Comparison of ENCODE assay signal across 13 cellular contexts in the genomic region with DNA sequence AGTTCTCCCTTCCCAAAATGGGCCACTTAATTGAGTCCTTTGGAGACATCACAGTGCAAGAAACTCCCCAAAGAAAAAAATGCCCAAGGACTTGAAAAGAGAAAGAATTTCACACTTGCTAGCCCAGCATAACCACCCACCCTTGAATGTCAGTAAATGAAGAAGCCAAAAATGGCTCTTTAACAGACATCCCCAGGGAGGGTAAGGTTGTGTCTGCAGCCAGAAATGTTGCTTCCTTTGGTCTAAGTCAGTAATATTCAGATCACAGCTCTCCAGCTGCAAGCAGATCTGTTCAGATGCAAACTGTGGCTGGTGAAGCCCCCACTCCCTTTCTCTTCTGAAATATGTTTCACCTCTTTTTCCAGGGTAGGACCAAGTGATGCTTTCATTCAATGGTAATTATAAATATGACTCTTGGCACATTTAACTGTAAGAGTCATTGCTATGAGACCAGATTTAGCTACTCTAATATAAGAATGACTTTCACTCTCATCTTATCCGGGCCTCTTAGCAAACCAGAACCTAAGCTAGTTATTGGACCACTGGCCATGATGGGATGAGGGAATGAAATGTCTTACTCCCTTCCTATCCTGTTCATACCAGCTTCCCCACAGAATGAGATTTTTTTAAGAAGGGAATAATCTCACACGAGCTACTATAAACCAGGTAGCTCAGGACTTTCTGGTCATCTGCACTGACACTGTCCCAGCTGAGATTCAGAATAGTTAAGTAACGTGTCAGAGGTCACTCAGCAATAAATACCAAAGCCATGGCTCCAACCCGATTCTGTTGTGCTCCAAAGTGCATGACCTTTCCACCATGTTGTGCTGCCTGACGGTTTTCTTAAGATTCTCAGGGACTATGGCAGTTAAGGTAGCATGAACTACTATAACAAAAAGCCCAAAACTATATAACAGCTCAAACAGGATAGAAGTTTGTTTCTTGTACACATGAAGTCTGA.
A peak's percentile ranks its signal among the peaks of the same experiment; 100 is the strongest.
DNase-seq lines count a peak whose midpoint lies in the region; ATAC-seq and TF ChIP-seq lines count a peak whose summit lies in the region.
"Had no signal": no experiment of that assay in that cellular context is flagged by ENCODE, and none has a peak within 500 bp of the region (broad histone marks: within the 10 kb centered on the region; RNA-seq: fewer than 3 reads in every experiment).

No MANE protein-coding gene starts in this region.

- H3K4me1 Mint-ChIP-seq in activated naive CD4-positive, alpha-beta T cell treated with anti-CD3 and anti-CD28 coated beads for 36 hours (ENCODE audit: low read depth) = peaks cover 39% of the 10 kb centered on the region
- peaks cover 51 to 58% (median 53%) of the 10 kb centered on the region in 3 donors for H3K4me1 Mint-ChIP-seq in T-cell
- H3K4me1 Mint-ChIP-seq in stimulated activated naive CD8-positive, alpha-beta T cell treated with anti-CD3 and anti-CD28 coated beads, Interleukin-15, Interleukin-2, amounts not matched to agents 100 ng/mL and 50 ng/mL, for 24 hours (ENCODE audit: low read depth) = peaks cover 58% of the 10 kb centered on the region
- peaks cover 21% of the 10 kb centered on the region for H3K4me1 Mint-ChIP-seq in glutamatergic neuron (ENCODE audit: low read depth, unreplicated experiment)

- H3K4me3 Mint-ChIP-seq in activated naive CD4-positive, alpha-beta T cell treated with anti-CD3 and anti-CD28 coated beads for 36 hours = no peak overlapping the region
- no peak overlapping the region for H3K4me3 Mint-ChIP-seq in T-cell
- H3K4me3 Mint-ChIP-seq in stimulated activated naive CD8-positive, alpha-beta T cell treated with anti-CD3 and anti-CD28 coated beads, Interleukin-15, Interleukin-2, amounts not matched to agents 100 ng/mL and 50 ng/mL, for 24 hours = no peak overlapping the region
- no peak overlapping the region for H3K4me3 Mint-ChIP-seq in glutamatergic neuron (ENCODE audit: unreplicated experiment)

- H3K27ac Mint-ChIP-seq in activated naive CD4-positive, alpha-beta T cell treated with anti-CD3 and anti-CD28 coated beads for 36 hours = no peak overlapping the region
- H3K27ac Mint-ChIP-seq in T-cell = peak overlapping the region; percentile 41 to 48
- peak overlapping the region; percentile 40 for H3K27ac Mint-ChIP-seq in stimulated activated naive CD8-positive, alpha-beta T cell treated with anti-CD3 and anti-CD28 coated beads, Interleukin-15, Interleukin-2, amounts not matched to agents 100 ng/mL and 50 ng/mL, for 24 hours
- H3K27ac Mint-ChIP-seq in glutamatergic neuron (ENCODE audit: unreplicated experiment) = no peak overlapping the region

- TF ChIP-seq CTCF in glutamatergic neuron (IDR thresholded peaks at IDR 0.05; ENCODE audit: partially characterized antibody, unreplicated experiment) = no peak

- POLR2A ChIA-PET in T-cell (lab: Charles Lee) = interaction anchor here in 1 of 2 donors (0.5 to 0.7 kb wide), 2 partner anchors 112 to 245 kb away, joined by 3 to 6 read pairs; no protein-coding TSS in a partner anchor

- ATAC-seq in HG02852 (IDR thresholded peaks at IDR 0.05; ENCODE audit: unreplicated experiment) (peak; percentile 45), T-cell (replicated peaks in 1 of 4) (no peak), HG03045 (IDR thresholded peaks at IDR 0.05; ENCODE audit: unreplicated experiment) (no peak)

- H3K9me3 Mint-ChIP-seq in activated naive CD4-positive, alpha-beta T cell treated with anti-CD3 and anti-CD28 coated beads for 36 hours = no peaks in the 10 kb centered on the region
- H3K9me3 Mint-ChIP-seq in T-cell = no peaks in the 10 kb centered on the region
- no peaks in the 10 kb centered on the region for H3K9me3 Mint-ChIP-seq in stimulated activated naive CD8-positive, alpha-beta T cell treated with anti-CD3 and anti-CD28 coated beads, Interleukin-15, Interleukin-2, amounts not matched to agents 100 ng/mL and 50 ng/mL, for 24 hours
- peaks cover 3% of the 10 kb centered on the region for H3K9me3 Mint-ChIP-seq in glutamatergic neuron (ENCODE audit: unreplicated experiment)
- H3K9me3 Mint-ChIP-seq: immature natural killer cell had no signal

- CTCF ChIA-PET in activated naive CD4-positive, alpha-beta T cell treated with anti-CD3 and anti-CD28 coated beads for 36 hours (lab: Charles Lee) = interaction anchor here (0.6 to 1.0 kb wide), 5 partner anchors 10 to 472 kb away, joined by 3 to 4 read pairs (median 4); no protein-coding TSS in a partner anchor
- CTCF ChIA-PET in T-cell (lab: Charles Lee) = interaction anchor here in 1 of 2 donors (0.6 to 0.7 kb wide), 2 partner anchors 54 to 149 kb away, joined by 3 to 4 read pairs; no protein-coding TSS in a partner anchor

- no peaks in the 10 kb centered on the region for H3K36me3 Mint-ChIP-seq in activated naive CD4-positive, alpha-beta T cell treated with anti-CD3 and anti-CD28 coated beads for 36 hours (ENCODE audit: low read depth)
- no peaks in the 10 kb centered on the region for H3K36me3 Mint-ChIP-seq in T-cell
- no peaks in the 10 kb centered on the region for H3K36me3 Mint-ChIP-seq in stimulated activated naive CD8-positive, alpha-beta T cell treated with anti-CD3 and anti-CD28 coated beads, Interleukin-15, Interleukin-2, amounts not matched to agents 100 ng/mL and 50 ng/mL, for 24 hours (ENCODE audit: low read depth)
- no peaks in the 10 kb centered on the region for H3K36me3 Mint-ChIP-seq in glutamatergic neuron (ENCODE audit: unreplicated experiment)
- H3K36me3 Mint-ChIP-seq: immature natural killer cell had no signal

- intact Hi-C loops in activated naive CD4-positive, alpha-beta T cell treated with anti-CD3 and anti-CD28 coated beads for 36 hours (cut with micrococcal nuclease) = loop anchor here (5.0 kb wide), 1 partner anchor 365 kb away; no protein-coding TSS in a partner anchor
- intact Hi-C loops in posterior cingulate gyrus (cut with DNase I) = no loop called here

- DNase-seq in activated naive CD4-positive, alpha-beta T cell treated with anti-CD3 and anti-CD28 coated beads for 36 hours = peak; percentile 38
- DNase-seq in activated naive CD4-positive, alpha-beta T cell treated with anti-CD3 and anti-CD28 coated beads, Interleukin-2, amount 50 U/mL, for 16 hours = no peak
- DNase-seq in T-cell = no peak
- DNase-seq in glutamatergic neuron = no peak
- DNase-seq in posterior cingulate gyrus = no peak
- DNase-seq: ACHN; activated CD4-positive, alpha-beta T cell treated with anti-CD3 and anti-CD28 coated beads, Interleukin-2, amount 50 U/mL, for 1 hour; anterior cingulate cortex; immature natural killer cell; NCI-H1436 had no signal

- no peaks in the 10 kb centered on the region for H3K27me3 Mint-ChIP-seq in activated naive CD4-positive, alpha-beta T cell treated with anti-CD3 and anti-CD28 coated beads for 36 hours (ENCODE audit: low read depth)
- H3K27me3 Mint-ChIP-seq in T-cell = no peaks in the 10 kb centered on the region
- no peaks in the 10 kb centered on the region for H3K27me3 Mint-ChIP-seq in stimulated activated naive CD8-positive, alpha-beta T cell treated with anti-CD3 and anti-CD28 coated beads, Interleukin-15, Interleukin-2, amounts not matched to agents 100 ng/mL and 50 ng/mL, for 24 hours
- H3K27me3 Mint-ChIP-seq in glutamatergic neuron (ENCODE audit: unreplicated experiment) = peaks cover 3% of the 10 kb centered on the region

Comparison
In these comparisons a context has a peak if more than half of its experiments do, and no peak if none do; other contexts are left out.
1. H3K27ac Mint-ChIP-seq: peak in T-cell (2 of 2) and stimulated activated naive CD8-positive, alpha-beta T cell treated with anti-CD3 and anti-CD28 coated beads, Interleukin-15, Interleukin-2, amounts not matched to agents 100 ng/mL and 50 ng/mL, for 24 hours (single experiment); none in activated naive CD4-positive, alpha-beta T cell treated with anti-CD3 and anti-CD28 coated beads for 36 hours (single experiment) and glutamatergic neuron (single experiment).